Comparison of ENCODE assay signal across 17 cellular contexts in genomic region chr11:128406365-128406706, GRCh38.
DNase-seq lines count a peak whose midpoint lies in the region; ATAC-seq, FAIRE-seq and TF ChIP-seq lines count a peak whose summit lies in the region.
"Had no signal": no experiment of that assay in that cellular context is flagged by ENCODE, and none has a peak within 500 bp of the region (broad histone marks: within the 10 kb centered on the region; RNA-seq: fewer than 3 reads in every experiment).

No MANE protein-coding gene starts in this region.

- no peaks in the 10 kb centered on the region for H3K9me3 ChIP-seq in H1 (ENCODE audit: insufficient read depth in 2 of 2, low read depth in 1 of 2, low read length in 1 of 2)
- H3K9me3 ChIP-seq: ascending aorta, neutrophil had no signal

- H2BK120ac ChIP-seq in H1 (replicated peaks; ENCODE audit: low read depth, low read length) = no peak overlapping the region

- no peaks in the 10 kb centered on the region for H3K79me2 ChIP-seq in H1 (ENCODE audit: control insufficient read depth in 1 of 2, insufficient read depth in 2 of 2, low read length in 2 of 2)

- H3K23ac ChIP-seq in H1 (ENCODE audit: insufficient read length) = no peak overlapping the region

- no peak for TF ChIP-seq POLR2A in H1 (IDR thresholded peaks at IDR 0.05; ENCODE audit: control extremely low read depth in 1 of 2, low read depth in 2 of 2, low read length in 2 of 2)

- TF ChIP-seq CTCF in H1 (IDR thresholded peaks at IDR 0.05; ENCODE audit: control extremely low read depth in 1 of 3, insufficient read depth in 1 of 3, low read depth in 1 of 3, low read length in 3 of 3) = no peak
- no peak for TF ChIP-seq CTCF in mesothelial cell of epicardium (IDR thresholded peaks at IDR 0.05; ENCODE audit: unreplicated experiment)

- H3K36me3 ChIP-seq in H1 (ENCODE audit: control insufficient read depth in 2 of 4, insufficient read depth in 4 of 4, low read length in 3 of 4) = no peaks in the 10 kb centered on the region
- H3K36me3 ChIP-seq: ascending aorta, neutrophil had no signal

- H3K23me2 ChIP-seq in H1 (ENCODE audit: low read depth, low read length) = no peaks in the 10 kb centered on the region

- H3K27me3 ChIP-seq in H1 (replicated peaks in 1 of 4; ENCODE audit: control insufficient read depth in 3 of 4, extremely low read depth in 1 of 4, insufficient read depth in 3 of 4, low read length in 3 of 4) = no peaks in the 10 kb centered on the region
- H3K27me3 ChIP-seq: ascending aorta, neutrophil had no signal

- no peak for TF ChIP-seq EP300 in H1 (IDR thresholded peaks at IDR 0.05; ENCODE audit: borderline replicate concordance in 1 of 2, low read depth in 2 of 2, low read length in 2 of 2)

- no peak overlapping the region for H3K9ac ChIP-seq in H1 (replicated peaks in 1 of 4; ENCODE audit: extremely low read depth in 1 of 4, low read depth in 3 of 4, low read length in 3 of 4)

- no peak overlapping the region for H3K14ac ChIP-seq in H1 (ENCODE audit: insufficient read length)

- H2BK20ac ChIP-seq in H1 (ENCODE audit: low read length) = no peak overlapping the region

- peaks cover 11% of the 10 kb centered on the region for H3K27me3 Mint-ChIP-seq in mesothelial cell of epicardium (ENCODE audit: low read depth)

- no peaks in the 10 kb centered on the region for H3K36me3 Mint-ChIP-seq in mesothelial cell of epicardium

- CTCF ChIA-PET in H1 (lab: Charles Lee; ENCODE audit: partially characterized antibody) = interaction anchor here (0.9 to 1.7 kb wide), 5 partner anchors 15 to 224 kb away, joined by 3 to 4 read pairs (median 4); no protein-coding TSS in a partner anchor

- no peak overlapping the region for H2BK5ac ChIP-seq in H1 (ENCODE audit: low read depth, low read length)

- no peak for FAIRE-seq in H1 (lab: Jason Lieb, UNC)
- FAIRE-seq: H54, K562, small intestine had no signal

- H4K91ac ChIP-seq in H1 (replicated peaks; ENCODE audit: insufficient read length, low read length) = no peak overlapping the region

- peak; percentile 43 for ATAC-seq in GM21360 (IDR thresholded peaks at IDR 0.05; ENCODE audit: unreplicated experiment)
- ATAC-seq in HG03045 (IDR thresholded peaks at IDR 0.05; ENCODE audit: unreplicated experiment) = peak; percentile 43
- ATAC-seq: K562 had no signal

- no peak overlapping the region for H2BK15ac ChIP-seq in H1 (ENCODE audit: low read length)

- POLR2A ChIA-PET in H1 (lab: Charles Lee; ENCODE audit: partially characterized antibody) = no interaction called here

- no peak overlapping the region for H2BK12ac ChIP-seq in H1 (ENCODE audit: low read depth, low read length)

- no peak overlapping the region for H3K4me2 ChIP-seq in H1 (ENCODE audit: insufficient read depth in 1 of 2, low read depth in 2 of 2, low read length in 2 of 2)

- H4K5ac ChIP-seq in H1 (ENCODE audit: insufficient read length, low read depth, low read length) = no peak overlapping the region

- no peaks in the 10 kb centered on the region for H3K9me3 Mint-ChIP-seq in mesothelial cell of epicardium
- H3K9me3 Mint-ChIP-seq: activated T-helper 1 cell treated with anti-CD3 and anti-CD28 coated beads, Interleukin-12 subunit alpha, Interleukin-12 subunit beta, Interleukin-2, Interleukin-4 antibody, amounts not matched to agents 30 ng/mL and 10 ng/mL and 1 ng/mL, durations not matched to agents 14 hours and 24 hours and 36 hours had no signal

- H3K79me1 ChIP-seq in H1 (ENCODE audit: low read depth, low read length) = no peaks in the 10 kb centered on the region

- H3K27ac ChIP-seq in H1 (ENCODE audit: low read depth, low read length) = no peak overlapping the region
- H3K27ac ChIP-seq: ascending aorta, neutrophil had no signal

- no peak overlapping the region for H2AK5ac ChIP-seq in H1 (ENCODE audit: low read depth, low read length)

- H4K8ac ChIP-seq in H1 (ENCODE audit: extremely low read depth, insufficient read depth, low read length) = no peak overlapping the region

- no peak overlapping the region for H3K4ac ChIP-seq in H1 (replicated peaks; ENCODE audit: insufficient read length, low read depth, low read length)

- no peak overlapping the region for H3K4me3 Mint-ChIP-seq in mesothelial cell of epicardium
- H3K4me3 Mint-ChIP-seq: activated T-helper 1 cell treated with anti-CD3 and anti-CD28 coated beads, Interleukin-12 subunit alpha, Interleukin-12 subunit beta, Interleukin-2, Interleukin-4 antibody, amounts not matched to agents 30 ng/mL and 10 ng/mL and 1 ng/mL, durations not matched to agents 14 hours and 24 hours and 36 hours had no signal

- peak; percentile 10 for DNase-seq in AG08395 (ENCODE audit: low spot score)
- DNase-seq in H1 (ENCODE audit: low read depth in 1 of 2, low spot score in 2 of 2) = no peak
- no peak for DNase-seq in UCSD-AML1 (lab: John Stamatoyannopoulos, UW; ENCODE audit: unreplicated experiment)
- DNase-seq in medulla oblongata (ENCODE audit: extremely low spot score) = no peak
- DNase-seq in mesothelial cell of epicardium (ENCODE audit: low spot score in 2 of 2, unreplicated experiment in 2 of 2) = no peak
- DNase-seq in NCI-H524 treated with DMSO at 0.1 percent for 48 hours (lab: John Stamatoyannopoulos, UW) = no peak
- DNase-seq: activated CD4-positive, alpha-beta T cell treated with anti-CD3 and anti-CD28 coated beads, Interleukin-2, amount 50 U/mL, for 4 hours; NCI-H1694 treated with DMSO at 0.1 percent for 48 hours; NCI-H526 treated with DMSO at 0.1 percent for 48 hours; small intestine had no signal

- no peaks in the 10 kb centered on the region for H4K20me1 ChIP-seq in H1 (replicated peaks in 1 of 2; ENCODE audit: control insufficient read depth in 1 of 2, insufficient read depth in 2 of 2, low read length in 2 of 2)

- H3K27ac Mint-ChIP-seq in mesothelial cell of epicardium = no peak overlapping the region
- H3K27ac Mint-ChIP-seq: activated T-helper 1 cell treated with anti-CD3 and anti-CD28 coated beads, Interleukin-12 subunit alpha, Interleukin-12 subunit beta, Interleukin-2, Interleukin-4 antibody, amounts not matched to agents 30 ng/mL and 10 ng/mL and 1 ng/mL, durations not matched to agents 14 hours and 24 hours and 36 hours had no signal

- H3K4me3 ChIP-seq in H1 (ENCODE audit: extremely low read depth in 1 of 4, insufficient read depth in 2 of 4, low read depth in 3 of 4, low read length in 4 of 4) = no peak overlapping the region
- H3K4me3 ChIP-seq: ascending aorta, K562 had no signal

- no peaks in the 10 kb centered on the region for H3K4me1 ChIP-seq in H1 (replicated peaks in 1 of 4; ENCODE audit: control insufficient read depth in 3 of 4, insufficient read depth in 4 of 4, low read length in 3 of 4)

- no peak overlapping the region for H3K56ac ChIP-seq in H1 (replicated peaks; ENCODE audit: insufficient read length, low read depth, low read length)

- H3K4me1 Mint-ChIP-seq in mesothelial cell of epicardium = peaks cover 44% of the 10 kb centered on the region

- no peak for TF ChIP-seq RAD21 in H1 (IDR thresholded peaks at IDR 0.05 in 1 of 2, conservative IDR thresholded peaks at IDR 0.05 in 1 of 2; ENCODE audit: low read depth in 2 of 2, low read length in 2 of 2)

- H2AFZ ChIP-seq in H1 (ENCODE audit: low read length) = no peak overlapping the region

- no peak overlapping the region for H3K18ac ChIP-seq in H1 (ENCODE audit: extremely low read depth, low read length)

TF ChIP-seq in H1, 55 proteins besides CTCF, POLR2A, EP300 and RAD21:
- TF ChIP-seq TEAD4 (IDR thresholded peaks at IDR 0.05; ENCODE audit: low read depth, low read length) (0 out of 2 replicates have a peak, but pooled peaks have one; percentile 12), RBBP5 (IDR thresholded peaks at IDR 0.05; ENCODE audit: borderline replicate concordance, low read depth, low read length) (no peak), SP1 (IDR thresholded peaks at IDR 0.05; ENCODE audit: low read depth, low read length) (no peak), JUN (IDR thresholded peaks at IDR 0.05; ENCODE audit: low read depth, low read length) (no peak), TBP (IDR thresholded peaks at IDR 0.05; ENCODE audit: low read depth, low read length) (no peak)
